In genomic region chr20:38805958-38806854, GRCh38 we compare ENCODE assay signal across 8 cellular contexts. TPM values are rescaled to one million over a fixed set of nuclear protein-coding genes. Genes with fewer than 3 reads are reported as not detected.
DNase-seq lines count a peak whose midpoint lies in the region; ATAC-seq and TF ChIP-seq lines count a peak whose summit lies in the region.

No MANE protein-coding gene starts in this region.

- peak; percentile 26 for ATAC-seq in stimulated activated naive CD8-positive, alpha-beta T cell treated with anti-CD3 and anti-CD28 coated beads, Interleukin-15, Interleukin-2, amounts not matched to agents 100 U/mL and 50 U/mL, for 24 hours

- no peaks in the 10 kb centered on the region for H3K36me3 ChIP-seq in WERI-Rb-1

- H3K4me3 ChIP-seq in WERI-Rb-1 (ENCODE audit: low read depth, low read length): peak overlapping the region; percentile 72
- peak overlapping the region; percentile 84 for H3K4me3 ChIP-seq in coronary artery

- no peak overlapping the region for H3K27ac ChIP-seq in WERI-Rb-1
- H3K27ac ChIP-seq in coronary artery: peak overlapping the region in 1 of 2 donors; percentile 63

- H3K27me3 ChIP-seq in WERI-Rb-1 (ENCODE audit: insufficient read depth, low read depth, severe bottlenecking): peaks cover 7% of the 10 kb centered on the region

- TF ChIP-seq CTCF in WERI-Rb-1 (IDR thresholded peaks at IDR 0.05; ENCODE audit: low read depth, low read length): peak; percentile 21; the same call in 1 of the 2 replicates
- TF ChIP-seq CTCF in coronary artery (IDR thresholded peaks at IDR 0.05): no peak

- DNase-seq in NCI-H526 (lab: John Stamatoyannopoulos, UW): peak; percentile 31 to 77
- no peak for DNase-seq in NCI-H526 treated with DMSO at 0.1 percent for 48 hours (lab: John Stamatoyannopoulos, UW)
- peak; percentile 21 for DNase-seq in WERI-Rb-1
- no peak for DNase-seq in coronary artery (ENCODE audit: low spot score)
- peak; percentile 26 for DNase-seq in midbrain (lab: John Stamatoyannopoulos, UW)
- peak; percentile 69 for DNase-seq in stimulated activated naive CD8-positive, alpha-beta T cell treated with anti-CD3 and anti-CD28 coated beads, Interleukin-15, Interleukin-2, amounts not matched to agents 100 U/mL and 50 U/mL, for 24 hours
- no peak for DNase-seq in NOMO-1 (lab: John Stamatoyannopoulos, UW; ENCODE audit: unreplicated experiment in 2 of 2)
- no peak for DNase-seq in mucosa of gallbladder (ENCODE audit: low spot score)

- H3K9me3 ChIP-seq in WERI-Rb-1 (ENCODE audit: severe bottlenecking): no peaks in the 10 kb centered on the region

RNA-seq across cellular contexts. Expression of gene PPP1R16B, which starts 0.7 kb away (rescaled TPM):
- total RNA-seq in mucosa of gallbladder: 4.1 TPM

RNA-seq across cellular contexts. Expression of gene ACTR5, which starts 57.9 kb away (rescaled TPM):
- total RNA-seq in mucosa of gallbladder: 6.7 TPM

Comparison
In these comparisons a context has a peak if more than half of its experiments do, and no peak if none do; other contexts are left out.
1. DNase-seq: peak in NCI-H526 (2 of 2), WERI-Rb-1 (single experiment), midbrain (single experiment) and stimulated activated naive CD8-positive, alpha-beta T cell treated with anti-CD3 and anti-CD28 coated beads, Interleukin-15, Interleukin-2, amounts not matched to agents 100 U/mL and 50 U/mL, for 24 hours (single experiment); none in NCI-H526 treated with DMSO at 0.1 percent for 48 hours (single experiment), coronary artery (single experiment), NOMO-1 (0 of 2) and mucosa of gallbladder (single experiment).